Comparison of ENCODE assay signal across 17 cellular contexts in genomic region chrX:9164535-9165425, GRCh38.
A peak's percentile ranks its signal among the peaks of the same experiment; 100 is the strongest.
DNase-seq lines count a peak whose midpoint lies in the region; ATAC-seq, FAIRE-seq and TF ChIP-seq lines count a peak whose summit lies in the region.
"Had no signal": no experiment of that assay in that cellular context is flagged by ENCODE, and none has a peak within 500 bp of the region (broad histone marks: within the 10 kb centered on the region; RNA-seq: fewer than 3 reads in every experiment).

No MANE protein-coding gene starts in this region.

- no peaks in the 10 kb centered on the region for H4K20me1 ChIP-seq in HepG2 (ENCODE audit: insufficient read depth, low read length)

- H3K9me3 ChIP-seq in liver (ENCODE audit: control insufficient read depth in 4 of 4, low read length in 3 of 4) (peaks cover 0 to 4% (median 2%) of the 10 kb centered on the region in 4 donors), HepG2 (ENCODE audit: low read length) (no peaks in the 10 kb centered on the region)
- H3K9me3 ChIP-seq: body of pancreas, prostate gland, uterus had no signal

- no peak for FAIRE-seq in HepG2 (lab: Jason Lieb, UNC)
- FAIRE-seq: G401.6, islet of Langerhans had no signal

- peaks cover 41% of the 10 kb centered on the region for H3K4me1 Mint-ChIP-seq in T-helper 2 cell treated with Interferon-gamma antibody and Interleukin-4, amounts not matched to agents 5 μg/mL and 100 μg/mL, for 36 hours (ENCODE audit: low read depth)
- H3K4me1 Mint-ChIP-seq in activated CD8-positive, alpha-beta memory T cell treated with anti-CD3 and anti-CD28 coated beads, Interleukin-2, amount 10 ng/mL, durations not matched to agents 7 days and 5 days, result peaks cover 33% of the 10 kb centered on the region
- no peaks in the 10 kb centered on the region for H3K4me1 Mint-ChIP-seq in CD14-positive monocyte

- H3K4me3 ChIP-seq in liver (ENCODE audit: low read depth in 1 of 3, low read length in 3 of 3) (no peak overlapping the region), HepG2 (replicated peaks in 1 of 3; ENCODE audit: insufficient read depth in 1 of 3, low read depth in 2 of 3, low read length in 3 of 3) (no peak overlapping the region)
- H3K4me3 ChIP-seq: body of pancreas, prostate gland, uterus had no signal

- in situ Hi-C loops in HepG2 (cut with HindIII; ENCODE audit: extremely low pct_ligation_motif_present, low pct_unique_long_range_greater_than_20kb), result no loop called here

- no peak overlapping the region for H3K4me2 ChIP-seq in HepG2 (ENCODE audit: low read depth, low read length)

- TF ChIP-seq EP300 in HepG2 (IDR thresholded peaks at IDR 0.05; ENCODE audit: low read depth in 2 of 2, low read length in 2 of 2) (no peak), HepG2 (CRISPR knock-in tag; IDR thresholded peaks at IDR 0.05; ENCODE audit: borderline replicate concordance) (no peak)

- H3K36me3 ChIP-seq in liver (ENCODE audit: control insufficient read depth in 4 of 4, insufficient read depth in 3 of 4, low read depth in 1 of 4, low read length in 3 of 4), result no peaks in the 10 kb centered on the region
- H3K36me3 ChIP-seq in HepG2 (replicated peaks in 1 of 2; ENCODE audit: control insufficient read depth in 1 of 2, insufficient read depth in 2 of 2, low read length in 2 of 2), result no peaks in the 10 kb centered on the region
- H3K36me3 ChIP-seq: prostate gland, uterus had no signal

- peak overlapping the region; percentile 59 for H3K27ac Mint-ChIP-seq in T-helper 2 cell treated with Interferon-gamma antibody and Interleukin-4, amounts not matched to agents 5 μg/mL and 100 μg/mL, for 36 hours
- no peak overlapping the region for H3K27ac Mint-ChIP-seq in activated CD8-positive, alpha-beta memory T cell treated with anti-CD3 and anti-CD28 coated beads, Interleukin-2, amount 10 ng/mL, durations not matched to agents 7 days and 5 days
- H3K27ac Mint-ChIP-seq in CD14-positive monocyte, result no peak overlapping the region

- H3K27ac ChIP-seq in liver (ENCODE audit: low read depth in 1 of 2, low read length in 2 of 2) (peak overlapping the region in 1 of 2 donors; percentile 14), HepG2 (ENCODE audit: extremely low read length, insufficient read depth, low read length) (no peak overlapping the region), foreskin keratinocyte (no peak overlapping the region)
- H3K27ac ChIP-seq: body of pancreas, prostate gland, uterus had no signal

- TF ChIP-seq RAD21 in liver (IDR thresholded peaks at IDR 0.05) (no peak), HepG2 (CRISPR knock-in tag; IDR thresholded peaks at IDR 0.05) (no peak)

- H3K9ac ChIP-seq in liver (ENCODE audit: low read depth in 1 of 2, low read length in 2 of 2), result no peak overlapping the region
- no peak overlapping the region for H3K9ac ChIP-seq in HepG2 (ENCODE audit: insufficient read depth, low read depth, low read length)

- H3K27me3 ChIP-seq in liver (ENCODE audit: control insufficient read depth in 4 of 4, insufficient read depth in 4 of 4, low read length in 3 of 4) (no peaks in the 10 kb centered on the region), HepG2 (ENCODE audit: control insufficient read depth in 1 of 2, insufficient read depth in 2 of 2, low read length in 2 of 2) (no peaks in the 10 kb centered on the region), foreskin keratinocyte (no peaks in the 10 kb centered on the region)
- H3K27me3 ChIP-seq: body of pancreas, uterus had no signal

- no TSS peak for BruUV-seq in HepG2 (replicated peaks; lab: Mats Ljungman, UMichigan)

- no peak for TF ChIP-seq POLR2A in HepG2 (IDR thresholded peaks at IDR 0.05; ENCODE audit: insufficient read depth in 1 of 2, low read depth in 2 of 2, low read length in 2 of 2)

- H3K4me3 Mint-ChIP-seq in T-helper 2 cell treated with Interferon-gamma antibody and Interleukin-4, amounts not matched to agents 5 μg/mL and 100 μg/mL, for 36 hours, result peak overlapping the region; percentile 11
- no peak overlapping the region for H3K4me3 Mint-ChIP-seq in activated CD8-positive, alpha-beta memory T cell treated with anti-CD3 and anti-CD28 coated beads, Interleukin-2, amount 10 ng/mL, durations not matched to agents 7 days and 5 days
- H3K4me3 Mint-ChIP-seq in CD14-positive monocyte, result no peak overlapping the region

- H3K9me3 Mint-ChIP-seq in T-helper 2 cell treated with Interferon-gamma antibody and Interleukin-4, amounts not matched to agents 5 μg/mL and 100 μg/mL, for 36 hours, result peaks cover 11% of the 10 kb centered on the region
- H3K9me3 Mint-ChIP-seq in activated CD8-positive, alpha-beta memory T cell treated with anti-CD3 and anti-CD28 coated beads, Interleukin-2, amount 10 ng/mL, durations not matched to agents 7 days and 5 days (ENCODE audit: low read depth), result peaks cover 4% of the 10 kb centered on the region
- H3K9me3 Mint-ChIP-seq in CD14-positive monocyte, result peaks cover 0 to 15% (median 8%) of the 10 kb centered on the region in 7 donors

- peaks cover 16% of the 10 kb centered on the region for H3K36me3 Mint-ChIP-seq in T-helper 2 cell treated with Interferon-gamma antibody and Interleukin-4, amounts not matched to agents 5 μg/mL and 100 μg/mL, for 36 hours (ENCODE audit: low read depth)
- H3K36me3 Mint-ChIP-seq in activated CD8-positive, alpha-beta memory T cell treated with anti-CD3 and anti-CD28 coated beads, Interleukin-2, amount 10 ng/mL, durations not matched to agents 7 days and 5 days, result peaks cover 12% of the 10 kb centered on the region
- H3K36me3 Mint-ChIP-seq in CD14-positive monocyte, result no peaks in the 10 kb centered on the region

- no peak for ATAC-seq in HepG2
- peak; percentile 60 for ATAC-seq in foreskin keratinocyte
- ATAC-seq in activated CD8-positive, alpha-beta memory T cell treated with anti-CD3 and anti-CD28 coated beads, Interleukin-2, amount 10 ng/mL, durations not matched to agents 7 days and 5 days, result no peak
- ATAC-seq: body of pancreas had no signal

- no peaks in the 10 kb centered on the region for H3K79me2 ChIP-seq in HepG2 (ENCODE audit: insufficient read depth, low read length)

- TF ChIP-seq CTCF in liver (IDR thresholded peaks at IDR 0.05; ENCODE audit: low read depth, low read length, missing input control) (no peak), HepG2 (CRISPR knock-in tag; IDR thresholded peaks at IDR 0.05) (no peak), foreskin keratinocyte (conservative IDR thresholded peaks at IDR 0.05) (no peak), CD14-positive monocyte (IDR thresholded peaks at IDR 0.05) (no peak)

- no peak overlapping the region for H2AFZ ChIP-seq in HepG2 (ENCODE audit: low read length)

- no peak for DNase-seq in HepG2 (ENCODE audit: low spot score)
- no peak for DNase-seq in T-helper 2 cell treated with Interferon-gamma antibody and Interleukin-4, amounts not matched to agents 5 μg/mL and 100 μg/mL, for 36 hours (ENCODE audit: low spot score)
- DNase-seq in foreskin keratinocyte, result peak in 1 of 2 donors; percentile 50
- no peak for DNase-seq in Kasumi-1 (lab: John Stamatoyannopoulos, UW)
- DNase-seq in activated CD8-positive, alpha-beta memory T cell treated with anti-CD3 and anti-CD28 coated beads, Interleukin-2, amount 10 ng/mL, durations not matched to agents 7 days and 5 days, result no peak
- no peak for DNase-seq in NCI-H2029 (lab: John Stamatoyannopoulos, UW)
- DNase-seq in CD14-positive monocyte (ENCODE audit: low spot score), result no peak
- DNase-seq: body of pancreas; effector CD8-positive, alpha-beta T cell; NCI-H1694; NCI-H524 treated with DMSO at 0.1 percent for 48 hours; stimulated activated CD4-positive, alpha-beta T cell treated with anti-CD3 and anti-CD28 coated beads, Interleukin-1b, Interleukin-23, amount 100 ng/mL, for 48 hours; uterus had no signal

- POLR2A ChIA-PET in HepG2 (lab: Yijun Ruan, JAX), result no interaction called here

- 47% methylated on average over 11 of the region's 11 CpGs for WGBS in liver
- 54% methylated on average over 7 of the region's 11 CpGs for WGBS in HepG2 (ENCODE audit: low lambda C conversion rate)

- CTCF ChIA-PET in HepG2 (lab: Yijun Ruan, JAX; ENCODE audit: low intra/inter-chr PET ratio, low total read pairs), result no interaction called here
- CTCF ChIA-PET in activated CD8-positive, alpha-beta memory T cell treated with anti-CD3 and anti-CD28 coated beads, Interleukin-2, amount 10 ng/mL, durations not matched to agents 7 days and 5 days (lab: Charles Lee), result interaction anchor here (1.5 kb wide), 1 partner anchor 149 kb away, joined by 5 read pairs; no protein-coding TSS in a partner anchor

- intact Hi-C loops in HepG2 (cut with micrococcal nuclease; ENCODE audit: unreplicated experiment) (no loop called here), CD14-positive monocyte (cut with micrococcal nuclease) (no loop called here)

- H3K4me1 ChIP-seq in liver (ENCODE audit: control insufficient read depth in 4 of 4, insufficient read depth in 4 of 4, low read length in 3 of 4), result no peaks in the 10 kb centered on the region
- no peaks in the 10 kb centered on the region for H3K4me1 ChIP-seq in HepG2 (ENCODE audit: insufficient read depth, low read length)
- H3K4me1 ChIP-seq in foreskin keratinocyte, result peaks cover 19% of the 10 kb centered on the region
- H3K4me1 ChIP-seq: body of pancreas, prostate gland, uterus had no signal

- H3K27me3 Mint-ChIP-seq in T-helper 2 cell treated with Interferon-gamma antibody and Interleukin-4, amounts not matched to agents 5 μg/mL and 100 μg/mL, for 36 hours (ENCODE audit: low read depth), result no peaks in the 10 kb centered on the region
- H3K27me3 Mint-ChIP-seq in activated CD8-positive, alpha-beta memory T cell treated with anti-CD3 and anti-CD28 coated beads, Interleukin-2, amount 10 ng/mL, durations not matched to agents 7 days and 5 days, result peaks cover 2% of the 10 kb centered on the region
- peaks cover 4 to 20% (median 6%) of the 10 kb centered on the region in 3 donors for H3K27me3 Mint-ChIP-seq in CD14-positive monocyte (ENCODE audit: low read depth in 3 of 3)

TF ChIP-seq in liver, 16 proteins besides CTCF, POLR2A, EP300 and RAD21:
- TF ChIP-seq SP1 (IDR thresholded peaks at IDR 0.05), result peak; percentile 14
- TF ChIP-seq JUND (IDR thresholded peaks at IDR 0.05), result no peak
- TF ChIP-seq YY1 (IDR thresholded peaks at IDR 0.05), result peak; percentile 16

TF ChIP-seq in HepG2, 621 proteins besides CTCF, POLR2A, EP300 and RAD21 (continues in another document):
- TF ChIP-seq ZSCAN22 (CRISPR knock-in tag; IDR thresholded peaks at IDR 0.05), result no peak
- TF ChIP-seq TFDP2 (CRISPR knock-in tag; IDR thresholded peaks at IDR 0.05), result no peak
- no peak for TF ChIP-seq ISL2 (CRISPR knock-in tag; IDR thresholded peaks at IDR 0.05)
